In genomic region chr10:105644978-105645377, GRCh38 we compare ENCODE assay signal across 26 cellular contexts.
"Had no signal": no experiment of that assay in that cellular context is flagged by ENCODE, and none has a peak within 500 bp of the region (broad histone marks: within the 10 kb centered on the region; RNA-seq: fewer than 3 reads in every experiment).

No MANE protein-coding gene starts in this region.

- H3K9ac ChIP-seq: parathyroid adenoma had no signal

- H3K36me3 Mint-ChIP-seq: naive thymus-derived CD4-positive, alpha-beta T cell; stimulated activated effector memory CD8-positive, alpha-beta T cell treated with anti-CD3 and anti-CD28 coated beads, Interleukin-12 subunit alpha, Interleukin-12 subunit beta, amount 100 ng/mL, for 72 hours; stimulated activated naive B cell treated with anti-CD40 and anti-IgM and Interleukin-4, amounts not matched to agents 10 μg/mL and 1 μg/mL and 100 μg/mL, for 72 hours; type B pancreatic cell had no signal

- H3K27me3 ChIP-seq: neutrophil, right lobe of liver, stomach, testis, tibial artery, transverse colon, upper lobe of right lung, uterus had no signal

- H3K4me3 ChIP-seq: psoas muscle, right lobe of liver, stomach, testis, tibial artery, transverse colon, upper lobe of right lung, uterus had no signal

- H3K9me3 ChIP-seq: neutrophil, psoas muscle, right lobe of liver, stomach, testis, tibial artery, transverse colon, upper lobe of right lung, uterus had no signal

- H3K36me3 ChIP-seq: neutrophil, right lobe of liver, stomach, tibial artery, transverse colon, upper lobe of right lung, uterus had no signal

- H3K4me1 ChIP-seq: parathyroid adenoma, psoas muscle, right lobe of liver, stomach, testis, tibial artery, upper lobe of right lung, uterus had no signal

- H3K4me1 Mint-ChIP-seq: naive thymus-derived CD4-positive, alpha-beta T cell; natural killer cell; stimulated activated effector memory CD8-positive, alpha-beta T cell treated with anti-CD3 and anti-CD28 coated beads, Interleukin-12 subunit alpha, Interleukin-12 subunit beta, amount 100 ng/mL, for 72 hours; stimulated activated naive B cell treated with anti-CD40 and anti-IgM and Interleukin-4, amounts not matched to agents 10 μg/mL and 1 μg/mL and 100 μg/mL, for 72 hours had no signal

- H3K4me3 Mint-ChIP-seq: naive thymus-derived CD4-positive, alpha-beta T cell; natural killer cell; nephron progenitor cell; neural crest cell; stimulated activated effector memory CD8-positive, alpha-beta T cell treated with anti-CD3 and anti-CD28 coated beads, Interleukin-12 subunit alpha, Interleukin-12 subunit beta, amount 100 ng/mL, for 72 hours; stimulated activated naive B cell treated with anti-CD40 and anti-IgM and Interleukin-4, amounts not matched to agents 10 μg/mL and 1 μg/mL and 100 μg/mL, for 72 hours; stimulated activated naive CD8-positive, alpha-beta T cell treated with anti-CD3 and anti-CD28 coated beads, Interleukin-15, Interleukin-2, amounts not matched to agents 100 ng/mL and 50 ng/mL, for 24 hours; type B pancreatic cell had no signal

- H3K27ac Mint-ChIP-seq: naive thymus-derived CD4-positive, alpha-beta T cell; natural killer cell; nephron progenitor cell; progenitor cell of endocrine pancreas; stimulated activated effector memory CD8-positive, alpha-beta T cell treated with anti-CD3 and anti-CD28 coated beads, Interleukin-12 subunit alpha, Interleukin-12 subunit beta, amount 100 ng/mL, for 72 hours; stimulated activated naive B cell treated with anti-CD40 and anti-IgM and Interleukin-4, amounts not matched to agents 10 μg/mL and 1 μg/mL and 100 μg/mL, for 72 hours; stimulated activated naive CD8-positive, alpha-beta T cell treated with anti-CD3 and anti-CD28 coated beads, Interleukin-15, Interleukin-2, amounts not matched to agents 100 ng/mL and 50 ng/mL, for 24 hours; type B pancreatic cell had no signal

- H2AFZ ChIP-seq: parathyroid adenoma had no signal

- H3K9me3 Mint-ChIP-seq: nephron progenitor cell; neural crest cell; stimulated activated naive CD8-positive, alpha-beta T cell treated with anti-CD3 and anti-CD28 coated beads, Interleukin-15, Interleukin-2, amounts not matched to agents 100 ng/mL and 50 ng/mL, for 24 hours; type B pancreatic cell had no signal

- ATAC-seq: naive thymus-derived CD4-positive, alpha-beta T cell; natural killer cell; psoas muscle; right cardiac atrium; right lobe of liver; stimulated activated effector memory CD8-positive, alpha-beta T cell treated with anti-CD3 and anti-CD28 coated beads, Interleukin-12 subunit alpha, Interleukin-12 subunit beta, amount 100 ng/mL, for 72 hours; stimulated activated naive B cell treated with anti-CD40 and anti-IgM and Interleukin-4, amounts not matched to agents 10 μg/mL and 1 μg/mL and 100 μg/mL, for 72 hours; upper lobe of right lung had no signal

- H3K79me2 ChIP-seq: parathyroid adenoma had no signal

- H3K27ac ChIP-seq: neutrophil, parathyroid adenoma, psoas muscle, right lobe of liver, stomach, testis, tibial artery, upper lobe of right lung, uterus had no signal

- DNase-seq: naive thymus-derived CD4-positive, alpha-beta T cell; natural killer cell; nephron progenitor cell; nucleus accumbens; psoas muscle; right cardiac atrium; right lobe of liver; stimulated activated CD4-positive, alpha-beta T cell treated with anti-CD3 and anti-CD28 coated beads, Interleukin-15, amount 100 ng/mL, for 24 hours; stimulated activated CD4-positive, alpha-beta T cell treated with anti-CD3 and anti-CD28 coated beads, Interleukin-2, amount 100 ng/mL, for 24 hours; stimulated activated CD4-positive, alpha-beta T cell treated with anti-CD3 and anti-CD28 coated beads, Interleukin-2, amount 100 ng/mL, for 48 hours; stimulated activated CD4-positive, alpha-beta T cell treated with anti-CD3 and anti-CD28 coated beads, Interleukin-4, amount 100 ng/mL, for 24 hours; stimulated activated naive B cell treated with anti-CD40 and anti-IgM and Interleukin-4, amounts not matched to agents 10 μg/mL and 1 μg/mL and 100 μg/mL, for 72 hours; stimulated activated naive CD4-positive, alpha-beta T cell treated with Interleukin-2 at 50 U/mL for 16 hours; stomach; testis; tibial artery; transverse colon; upper lobe of right lung; uterus had no signal

- H3K27me3 Mint-ChIP-seq: progenitor cell of endocrine pancreas; stimulated activated naive B cell treated with anti-CD40 and anti-IgM and Interleukin-4, amounts not matched to agents 10 μg/mL and 1 μg/mL and 100 μg/mL, for 72 hours; stimulated activated naive CD8-positive, alpha-beta T cell treated with anti-CD3 and anti-CD28 coated beads, Interleukin-15, Interleukin-2, amounts not matched to agents 100 ng/mL and 50 ng/mL, for 24 hours; type B pancreatic cell had no signal
